Comparison of ENCODE assay signal across 26 cellular contexts in the genomic region with DNA sequence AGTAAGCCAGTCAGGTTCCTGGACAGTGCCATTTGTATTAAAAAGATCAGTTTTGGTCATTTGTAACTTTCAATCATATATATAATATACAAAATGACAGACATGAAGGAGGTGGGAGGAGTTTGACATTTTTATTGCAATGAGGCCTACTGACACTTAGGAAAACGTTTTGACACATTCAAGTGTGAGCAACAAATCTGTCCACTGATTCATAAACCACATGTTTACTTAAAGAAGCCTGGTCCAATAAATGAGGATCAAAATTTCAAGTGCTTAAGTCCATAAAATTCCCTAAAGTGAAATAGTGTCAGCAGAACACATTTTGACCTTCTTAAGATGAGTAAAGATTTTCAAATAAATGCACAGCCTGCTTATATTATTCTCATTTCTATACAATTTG.
A peak's percentile ranks its signal among the peaks of the same experiment; 100 is the strongest.
DNase-seq lines count a peak whose midpoint lies in the region; ATAC-seq and TF ChIP-seq lines count a peak whose summit lies in the region.
"Had no signal": no experiment of that assay in that cellular context is flagged by ENCODE, and none has a peak within 500 bp of the region (broad histone marks: within the 10 kb centered on the region; RNA-seq: fewer than 3 reads in every experiment).

No MANE protein-coding gene starts in this region.

- no peak overlapping the region for H3K4me3 ChIP-seq in astrocyte of the spinal cord (ENCODE audit: low read depth, low read length)
- H3K4me3 ChIP-seq: body of pancreas, K562, PC-9, psoas muscle, uterus had no signal

- in situ Hi-C loops in astrocyte of the spinal cord (cut with HindIII; ENCODE audit: low sequenced_read_pairs), result no loop called here

- DNase-seq in A172 (ENCODE audit: low spot score) (peak; percentile 66), LHCN-M2 (ENCODE audit: low read depth) (peak; percentile 58), astrocyte of the spinal cord (ENCODE audit: low read depth, low spot score) (peak; percentile 12), iris pigment epithelial cell (ENCODE audit: low read depth) (peak; percentile 31), NCI-H1930 (lab: John Stamatoyannopoulos, UW) (no peak)
- DNase-seq: 8988T; activated CD4-positive, alpha-beta T cell treated with anti-CD3 and anti-CD28 coated beads, Interleukin-2, amount 10 ng/mL, durations not matched to agents 24 days and 14 days; activated gamma-delta T cell treated with Interleukin-2 at 50 U/mL for 16 hours; activated T-cell treated with anti-CD3 and anti-CD28 coated beads, Interleukin-2, amount 50 U/mL, for 24 hours; body of pancreas; Calu3; DND-41; erythroblast; mesendoderm; NCI-H1436 treated with DMSO at 0.1 percent for 48 hours; NCI-H2171 treated with DMSO at 0.1 percent for 48 hours; NCI-H524; psoas muscle; SHP77 treated with DMSO at 0.1 percent for 48 hours; stimulated activated naive CD4-positive, alpha-beta T cell treated with Interleukin-2 at 50 U/mL for 16 hours; uterus had no signal

- TF ChIP-seq CTCF in astrocyte of the spinal cord (IDR thresholded peaks at IDR 0.05; ENCODE audit: low read depth, low read length), result no peak

- ATAC-seq in HG03457 (IDR thresholded peaks at IDR 0.05; ENCODE audit: unreplicated experiment) (no peak), GM21423 (IDR thresholded peaks at IDR 0.05; ENCODE audit: unreplicated experiment) (no peak), GM21526 (IDR thresholded peaks at IDR 0.05; ENCODE audit: low FRiP score, unreplicated experiment) (no peak)
- ATAC-seq: body of pancreas, K562, psoas muscle had no signal

Comparison
In these comparisons a context has a peak if more than half of its experiments do, and no peak if none do; other contexts are left out.
1. DNase-seq: peak in A172 (single experiment), LHCN-M2 (single experiment), astrocyte of the spinal cord (single experiment) and iris pigment epithelial cell (single experiment); none in NCI-H1930 (0 of 2).